18 cellular contexts compared by ENCODE assay signal in the genomic region with DNA sequence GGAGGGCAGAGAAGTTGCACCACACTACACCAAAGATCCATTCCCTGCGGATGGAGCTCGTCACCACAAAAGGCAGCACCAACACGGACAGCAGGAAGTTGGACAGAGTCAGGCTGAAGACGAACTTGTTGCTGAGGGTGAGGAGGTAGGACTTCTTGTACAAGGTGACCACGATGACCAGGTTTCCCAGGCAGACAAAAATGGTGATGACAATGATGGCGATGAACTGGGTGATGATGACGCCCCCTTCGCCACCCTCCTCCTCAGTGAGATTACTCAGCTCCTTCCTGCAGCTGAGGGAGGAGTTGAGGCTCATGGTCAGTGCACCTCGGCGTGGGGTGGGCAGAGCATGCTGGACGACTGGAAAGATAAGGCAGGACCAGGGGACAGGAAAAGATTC. TPM values are rescaled to one million over a fixed set of nuclear protein-coding genes. Genes with fewer than 3 reads are reported as not detected.
DNase-seq lines count a peak whose midpoint lies in the region; ATAC-seq, FAIRE-seq and TF ChIP-seq lines count a peak whose summit lies in the region.
"Had no signal": no experiment of that assay in that cellular context is flagged by ENCODE, and none has a peak within 500 bp of the region (broad histone marks: within the 10 kb centered on the region; RNA-seq: fewer than 3 reads in every experiment).

No MANE protein-coding gene starts in this region.

- no peak overlapping the region for H3K27ac ChIP-seq in K562 (ENCODE audit: extremely low read depth, low read depth, low read length)

- H3K79me2 ChIP-seq in K562 (ENCODE audit: control insufficient read depth, insufficient read depth, low read length), result no peaks in the 10 kb centered on the region

- H3K4me3 ChIP-seq in K562, result no peak overlapping the region
- H3K4me3 ChIP-seq: GM23338 had no signal

- no peaks in the 10 kb centered on the region for H3K36me3 ChIP-seq in K562 (ENCODE audit: control insufficient read depth, insufficient read depth, low read length)

- H3K4me3 Mint-ChIP-seq in WTC11 (no peak overlapping the region), nephron progenitor cell (no peak overlapping the region)
- H3K4me3 Mint-ChIP-seq: CD4-positive, alpha-beta memory T cell; GM23338; H9 had no signal

- no peak for TF ChIP-seq RAD21 in K562 (CRISPR knock-in tag; conservative IDR thresholded peaks at IDR 0.05 in 1 of 2, IDR thresholded peaks at IDR 0.05 in 1 of 2)

- H3K4me1 Mint-ChIP-seq in WTC11 (peaks cover 16% of the 10 kb centered on the region), nephron progenitor cell (peaks cover 48% of the 10 kb centered on the region)

- H3K9me1 ChIP-seq in K562 (ENCODE audit: control insufficient read depth, insufficient read depth, low read length), result no peaks in the 10 kb centered on the region

- H3K9me3 Mint-ChIP-seq in WTC11, result no peaks in the 10 kb centered on the region
- H3K9me3 Mint-ChIP-seq in nephron progenitor cell, result no peaks in the 10 kb centered on the region
- H3K9me3 Mint-ChIP-seq: CD4-positive, alpha-beta memory T cell; GM23338; H9 had no signal

- CTCF ChIA-PET in WTC11 (lab: Charles Lee), result interaction anchor here (1.0 to 1.6 kb wide), 3 partner anchors 12 to 131 kb away, joined by 3 to 4 read pairs (median 3); no protein-coding TSS in a partner anchor
- CTCF ChIA-PET in K562 (lab: Yijun Ruan, JAX; ENCODE audit: low intra/inter-chr PET ratio), result no interaction called here

- H4K20me1 ChIP-seq in K562 (replicated peaks; ENCODE audit: control insufficient read depth, insufficient read depth, low read length), result no peaks in the 10 kb centered on the region

- TF ChIP-seq CTCF in WTC11 (IDR thresholded peaks at IDR 0.05), result no peak
- TF ChIP-seq CTCF in K562 (IDR thresholded peaks at IDR 0.05 in 2 of 3, conservative IDR thresholded peaks at IDR 0.05 in 1 of 3; ENCODE audit: insufficient read depth in 2 of 3, low read depth in 1 of 3, low read length in 3 of 3), result 0 out of 6 replicates have a peak, but pooled peaks of 1 of the 3 experiments have one; percentile 8
- TF ChIP-seq CTCF in nephron progenitor cell (IDR thresholded peaks at IDR 0.05), result no peak
- no peak for TF ChIP-seq CTCF in GM13976 (IDR thresholded peaks at IDR 0.05; ENCODE audit: borderline replicate concordance, control extremely low read depth, extremely low read depth, insufficient read depth, missing control alignments)

- TF ChIP-seq EP300 in K562 (IDR thresholded peaks at IDR 0.05; ENCODE audit: low read length), result no peak

- peak overlapping the region; percentile 58 for H3K4me2 ChIP-seq in K562 (ENCODE audit: insufficient read depth, low read length)
- H3K4me2 ChIP-seq: GM23338 had no signal

- H3K27ac Mint-ChIP-seq in WTC11 (peak overlapping the region; percentile 24; the same call in 1 of the 2 replicates), nephron progenitor cell (peak overlapping the region; percentile 90)
- H3K27ac Mint-ChIP-seq: CD4-positive, alpha-beta memory T cell; GM23338 had no signal

- H2AFZ ChIP-seq in K562 (ENCODE audit: low read depth, low read length), result 0 out of 2 replicates have a peak overlapping the region, but pooled peaks have one; percentile 32
- H2AFZ ChIP-seq: GM23338 had no signal

- DNase-seq in WTC11 (ENCODE audit: low spot score), result no peak
- DNase-seq in K562 (ENCODE audit: extremely low read depth in 1 of 4, low spot score in 3 of 4), result no peak
- no peak for DNase-seq in nephron progenitor cell
- no peak for DNase-seq in GM13976 (ENCODE audit: low spot score)
- no peak for DNase-seq in NCI-H2029 treated with DMSO at 0.1 percent for 48 hours (lab: John Stamatoyannopoulos, UW)
- DNase-seq: C1 segment of cervical spinal cord; Calu3; CD4-positive, alpha-beta memory T cell; COR-L47; DMS53; DMS79 treated with DMSO at 0.1 percent for 48 hours; GF-D8; H9 had no signal

- ATAC-seq in WTC11, result no peak
- peak; percentile 28 for ATAC-seq in K562
- ATAC-seq in GM21447 (IDR thresholded peaks at IDR 0.05; ENCODE audit: unreplicated experiment), result no peak
- ATAC-seq: GM23338, HCT116 had no signal

- in situ Hi-C loops in K562 (cut with MboI) (no loop called here), GM13976 (cut with MboI; ENCODE audit: low sequenced_read_pairs, unreplicated experiment) (no loop called here)

- 17% methylated on average over 11 of the region's 11 CpGs for WGBS in K562 (ENCODE audit: insufficient coverage, low coverage, missing lambda C conversion rate)

- no TSS peak for BruUV-seq in K562 (replicated peaks; lab: Mats Ljungman, UMichigan)

- H3K27me3 ChIP-seq in K562 (ENCODE audit: control insufficient read depth in 2 of 2, insufficient read depth in 2 of 2, low read length in 2 of 2), result no peaks in the 10 kb centered on the region; a peak in 1 of 5 replicates

- H3K36me3 Mint-ChIP-seq in WTC11, result no peaks in the 10 kb centered on the region
- H3K36me3 Mint-ChIP-seq in nephron progenitor cell (ENCODE audit: low read depth), result peaks cover 63% of the 10 kb centered on the region
- H3K36me3 Mint-ChIP-seq: CD4-positive, alpha-beta memory T cell had no signal

- peaks cover 0 to 4% of the 10 kb centered on the region in 2 experiments; a peak in 2 of 5 replicates for H3K4me1 ChIP-seq in K562 (replicated peaks in 1 of 2; ENCODE audit: control insufficient read depth in 2 of 2, insufficient read depth in 2 of 2, low read length in 2 of 2)

- no peak for TF ChIP-seq POLR2A in K562 (conservative IDR thresholded peaks at IDR 0.05)

- H3K27me3 Mint-ChIP-seq in WTC11 (ENCODE audit: low read depth), result no peaks in the 10 kb centered on the region
- no peaks in the 10 kb centered on the region for H3K27me3 Mint-ChIP-seq in nephron progenitor cell (ENCODE audit: low read depth, poor library complexity)

- peak overlapping the region in 1 of 2 experiments; percentile 45; a peak in 2 of 4 replicates for H3K9ac ChIP-seq in K562 (ENCODE audit: insufficient read depth in 1 of 2, low read depth in 2 of 2, low read length in 2 of 2)

- intact Hi-C loops in K562 (cut with micrococcal nuclease), result no loop called here

- POLR2A ChIA-PET in WTC11 (lab: Charles Lee) (no interaction called here), K562 (lab: Yijun Ruan, JAX) (interaction anchor here (1.2 to 3.4 kb wide), 3 partner anchors 10 to 22 kb away, joined by 3 to 20 read pairs (median 3); no protein-coding TSS in a partner anchor)

- FAIRE-seq in K562 (lab: Jason Lieb, UNC), result peak; percentile 19
- FAIRE-seq: GM12891, GM19239 had no signal

- H3K9me3 ChIP-seq in K562 (replicated peaks; ENCODE audit: control insufficient read depth, insufficient read depth, low read depth, low read length), result no peaks in the 10 kb centered on the region

TF ChIP-seq in WTC11, 78 proteins besides CTCF, POLR2A, EP300 and RAD21 (continues in another document):
- TF ChIP-seq NR2C2 (CRISPR knock-in tag; IDR thresholded peaks at IDR 0.05) (no peak), OVOL2 (CRISPR knock-in tag; IDR thresholded peaks at IDR 0.05; ENCODE audit: borderline replicate concordance) (no peak), NFATC4 (CRISPR knock-in tag; IDR thresholded peaks at IDR 0.05) (no peak)
- TF ChIP-seq, protein P1, sequence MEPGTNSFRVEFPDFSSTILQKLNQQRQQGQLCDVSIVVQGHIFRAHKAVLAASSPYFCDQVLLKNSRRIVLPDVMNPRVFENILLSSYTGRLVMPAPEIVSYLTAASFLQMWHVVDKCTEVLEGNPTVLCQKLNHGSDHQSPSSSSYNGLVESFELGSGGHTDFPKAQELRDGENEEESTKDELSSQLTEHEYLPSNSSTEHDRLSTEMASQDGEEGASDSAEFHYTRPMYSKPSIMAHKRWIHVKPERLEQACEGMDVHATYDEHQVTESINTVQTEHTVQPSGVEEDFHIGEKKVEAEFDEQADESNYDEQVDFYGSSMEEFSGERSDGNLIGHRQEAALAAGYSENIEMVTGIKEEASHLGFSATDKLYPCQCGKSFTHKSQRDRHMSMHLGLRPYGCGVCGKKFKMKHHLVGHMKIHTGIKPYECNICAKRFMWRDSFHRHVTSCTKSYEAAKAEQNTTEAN (CRISPR knock-in tag; IDR thresholded peaks at IDR 0.05), result no peak

TF ChIP-seq in K562, 482 proteins besides CTCF, POLR2A, EP300 and RAD21:
- peak; percentile 41; the same call in 1 of the 2 replicates for TF ChIP-seq CTBP1 (IDR thresholded peaks at IDR 0.05; ENCODE audit: borderline replicate concordance)
- TF ChIP-seq CBFA2T3 (IDR thresholded peaks at IDR 0.05), result peak; percentile 24; the same call in 1 of the 2 replicates
- TF ChIP-seq CHD1 (IDR thresholded peaks at IDR 0.05; ENCODE audit: low read length), result no peak
- TF ChIP-seq EGR1 (conservative IDR thresholded peaks at IDR 0.05), result peak; percentile 16; the same call in 1 of the 2 replicates
- TF ChIP-seq NUFIP1 (IDR thresholded peaks at IDR 0.05; ENCODE audit: partially characterized antibody), result no peak

RNA-seq across cellular contexts. Expression of a gene that starts 32.2 kb away (rescaled TPM):
- 11.0 to 11.6 TPM (median 11.2 TPM) in 3 replicates for total RNA-seq in WTC11 (2021)
- total RNA-seq in K562 (2011; cell fraction: chromatin; rRNA removed; ENCODE audit: low replicate concordance), result 1.4 and 3.6 TPM in 2 replicates
- total RNA-seq in K562 (2011; cell fraction: nucleolus; rRNA removed), result 2.6 and 3.8 TPM in 2 replicates
- 2.3 and 2.6 TPM in 2 replicates for total RNA-seq in K562 (2011; cell fraction: nucleoplasm; rRNA removed)
- 0.45 and 1.1 TPM in 2 replicates for total RNA-seq in K562 (2014; rRNA removed)
- total RNA-seq in K562 (2014; rRNA removed; fragmentation: Illumina TruSeq; extraction: Trizol), result 0.64 and 0.76 TPM in 2 replicates
- 0.68 and 1.0 TPM in 2 replicates for total RNA-seq in K562 (2015; rRNA removed; fragmentation: Illumina TruSeq; extraction: Trizol)
- total RNA-seq in K562 (2021), result 1.2 and 1.6 TPM in 2 replicates
- polyA plus RNA-seq in K562 (2011; rRNA removed), result 2.4 and 3.2 TPM in 2 replicates
- polyA plus RNA-seq in K562 (2011; cell fraction: cytosol; rRNA removed), result 3.1 and 3.3 TPM in 2 replicates
- 3.5 and 3.9 TPM in 2 replicates for polyA plus RNA-seq in K562 (2011; cell fraction: nucleus; rRNA removed)
- polyA plus RNA-seq in K562 (2012), result 1.5 and 1.9 TPM in 2 replicates
- 0.95 and 1.3 TPM in 2 replicates for polyA plus RNA-seq in K562 (2014; fragmentation: Illumina TruSeq; extraction: Trizol)
- under 1 TPM; 0.15 to 0.18 TPM for polyA plus RNA-seq in K562 (2014; fragmentation: Nextera tagmentation; extraction: Ambion mirVana)
- 0.73 and 1.1 TPM in 2 replicates for polyA plus RNA-seq in K562 (2014; rRNA removed)
- 5.4 and 5.5 TPM in 2 replicates for polyA minus RNA-seq in K562 (2011; rRNA and poly(A)+ RNA removed)
- 2.8 TPM in 2 replicates for polyA minus RNA-seq in K562 (2011; cell fraction: cytosol; rRNA and poly(A)+ RNA removed)
- 2.3 and 2.8 TPM in 2 replicates for polyA minus RNA-seq in K562 (2011; cell fraction: nucleus; rRNA and poly(A)+ RNA removed)
